18 cellular contexts compared by ENCODE assay signal in genomic region chrX:17669891-17670290, GRCh38.
DNase-seq lines count a peak whose midpoint lies in the region; ATAC-seq and TF ChIP-seq lines count a peak whose summit lies in the region.
"Had no signal": no experiment of that assay in that cellular context is flagged by ENCODE, and none has a peak within 500 bp of the region (broad histone marks: within the 10 kb centered on the region; RNA-seq: fewer than 3 reads in every experiment).

No MANE protein-coding gene starts in this region.

- TF ChIP-seq CTCF in dorsolateral prefrontal cortex (IDR thresholded peaks at IDR 0.05 in 54 of 56, conservative IDR thresholded peaks at IDR 0.05 in 2 of 56; ENCODE audit: low read depth in 1 of 56, partially characterized antibody in 56 of 56) = no peak
- no peak for TF ChIP-seq CTCF in left ventricle myocardium inferior (IDR thresholded peaks at IDR 0.05; ENCODE audit: borderline replicate concordance)

- H3K27ac ChIP-seq in dorsolateral prefrontal cortex (peak overlapping the region in 47 of 59 donors; percentile 17 to 88 (median 70)), left ventricle myocardium inferior (replicated peaks) (no peak overlapping the region)
- H3K27ac ChIP-seq: PC-9, SJSA1 had no signal

- no peak for ATAC-seq in GM19467 (IDR thresholded peaks at IDR 0.05; ENCODE audit: unreplicated experiment)
- ATAC-seq: HCT116 had no signal

- H3K4me1 ChIP-seq in left ventricle myocardium inferior = no peaks in the 10 kb centered on the region
- H3K4me1 ChIP-seq: SJSA1 had no signal

- no peaks in the 10 kb centered on the region for H3K9me3 ChIP-seq in left ventricle myocardium inferior (replicated peaks)
- H3K9me3 ChIP-seq: MG63, SJSA1 had no signal

- H3K36me3 ChIP-seq in left ventricle myocardium inferior = no peaks in the 10 kb centered on the region
- H3K36me3 ChIP-seq: MG63, SJSA1 had no signal

- H3K27me3 ChIP-seq in dorsolateral prefrontal cortex = peaks cover 0 to 72% (median 11%) of the 10 kb centered on the region in 45 donors
- no peaks in the 10 kb centered on the region for H3K27me3 ChIP-seq in left ventricle myocardium inferior (ENCODE audit: low read depth)
- H3K27me3 ChIP-seq: MG63, SJSA1 had no signal

- H3K4me3 ChIP-seq in dorsolateral prefrontal cortex = no peak overlapping the region
- H3K4me3 ChIP-seq in left ventricle myocardium inferior = no peak overlapping the region
- H3K4me3 ChIP-seq: MG63, PC-9, SJSA1 had no signal

- intact Hi-C loops in dorsolateral prefrontal cortex (cut with DNase I) (no loop called here), left ventricle myocardium inferior (cut with micrococcal nuclease) (no loop called here)

- DNase-seq in dorsolateral prefrontal cortex = peak in 2 of 10 donors; percentile 34 to 37
- DNase-seq in medulla oblongata (ENCODE audit: extremely low spot score) = peak; percentile 85
- DNase-seq in putamen (ENCODE audit: low spot score) = peak; percentile 65
- DNase-seq in MV-4-11 (lab: John Stamatoyannopoulos, UW) = no peak
- DNase-seq in left ventricle myocardium inferior = no peak
- no peak for DNase-seq in NCI-H2029 treated with DMSO at 0.1 percent for 48 hours (lab: John Stamatoyannopoulos, UW)
- DNase-seq: CD8-positive, alpha-beta memory T cell; DMS 273 treated with DMSO at 0.1 percent for 48 hours; DMS79 treated with DMSO at 0.1 percent for 48 hours; KBM-7; MG63; NCI-H2029; NCI-H526 treated with DMSO at 0.1 percent for 48 hours; PC-9; Right ventricle myocardium superior had no signal

Comparison
In these comparisons a context has a peak if more than half of its experiments do, and no peak if none do; other contexts are left out.
1. DNase-seq: peak in medulla oblongata (single experiment) and putamen (single experiment); none in MV-4-11 (single experiment), left ventricle myocardium inferior (single experiment) and NCI-H2029 treated with DMSO at 0.1 percent for 48 hours (single experiment).